In the genomic region with DNA sequence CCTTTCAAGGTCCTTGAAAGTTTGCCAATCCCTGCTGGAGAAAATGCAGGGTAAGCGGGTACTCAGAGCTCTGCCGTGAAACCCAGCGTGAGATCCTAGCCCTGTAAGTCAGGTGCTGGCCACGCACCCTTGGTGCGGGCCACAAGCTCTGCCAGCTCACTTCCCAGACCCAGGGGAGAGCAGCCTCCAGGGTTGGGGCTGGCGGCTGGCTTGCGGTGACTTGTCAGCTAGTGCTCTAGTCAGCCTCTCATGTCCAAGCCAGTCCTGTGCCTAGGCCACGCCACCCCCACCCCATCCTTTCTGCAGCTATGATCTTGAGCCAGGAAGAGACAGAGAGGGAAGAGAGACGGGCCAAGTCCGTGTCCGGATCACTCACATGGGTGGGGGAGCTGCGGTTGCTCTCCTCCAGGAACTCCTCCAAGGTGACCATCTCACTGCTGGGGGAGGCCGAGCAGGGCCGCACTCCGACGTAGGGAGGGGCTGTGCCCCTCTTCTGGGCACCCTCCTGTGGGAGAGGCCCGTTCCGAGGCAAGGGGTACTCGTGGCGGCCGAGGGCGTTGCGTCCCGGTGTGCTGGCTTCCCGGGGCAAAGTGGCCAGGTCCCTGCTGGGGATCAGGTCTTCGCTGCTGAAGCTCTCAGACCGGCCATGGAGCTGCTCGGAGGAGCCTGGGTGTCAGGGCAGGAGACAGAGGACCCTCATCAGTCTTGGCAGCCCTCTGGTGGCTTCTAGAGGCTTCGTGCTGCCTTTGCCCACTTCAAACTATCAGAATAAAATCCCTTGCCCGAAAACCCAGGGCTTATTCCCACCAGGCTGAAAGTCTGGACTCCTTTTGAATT, we compare ENCODE assay signal across 24 cellular contexts. TPM values are rescaled to one million over a fixed set of nuclear protein-coding genes. Genes with fewer than 3 reads are reported as not detected.
A peak's percentile ranks its signal among the peaks of the same experiment; 100 is the strongest.
DNase-seq lines count a peak whose midpoint lies in the region; ATAC-seq, FAIRE-seq and TF ChIP-seq lines count a peak whose summit lies in the region.
"Had no signal": no experiment of that assay in that cellular context is flagged by ENCODE, and none has a peak within 500 bp of the region (broad histone marks: within the 10 kb centered on the region; RNA-seq: fewer than 3 reads in every experiment).

No MANE protein-coding gene starts in this region.

- H3K27me3 Mint-ChIP-seq in stimulated activated naive CD8-positive, alpha-beta T cell treated with anti-CD3 and anti-CD28 coated beads, Interleukin-15, Interleukin-2, amounts not matched to agents 100 ng/mL and 50 ng/mL, for 24 hours: no peaks in the 10 kb centered on the region
- no peaks in the 10 kb centered on the region for H3K27me3 Mint-ChIP-seq in stimulated activated naive CD8-positive, alpha-beta T cell treated with anti-CD3 and anti-CD28 coated beads, Interleukin-15, amount 100 ng/mL, for 72 hours
- no peaks in the 10 kb centered on the region for H3K27me3 Mint-ChIP-seq in T-helper 17 cell
- H3K27me3 Mint-ChIP-seq: CD4-positive, CD25-positive, alpha-beta regulatory T cell; naive B cell had no signal

- CTCF ChIA-PET in HEK293T (lab: Yijun Ruan, JAX): interaction anchor here (0.9 to 1.4 kb wide), 3 partner anchors 9 to 103 kb away, joined by 3 to 7 read pairs (median 4); no protein-coding TSS in a partner anchor

- H3K9ac ChIP-seq in kidney (ENCODE audit: low read length in 2 of 2): peak overlapping the region in 1 of 2 donors; percentile 19

- H3K4me3 Mint-ChIP-seq in stimulated activated naive CD8-positive, alpha-beta T cell treated with anti-CD3 and anti-CD28 coated beads, Interleukin-15, Interleukin-2, amounts not matched to agents 100 ng/mL and 50 ng/mL, for 24 hours: no peak overlapping the region
- H3K4me3 Mint-ChIP-seq in stimulated activated naive CD8-positive, alpha-beta T cell treated with anti-CD3 and anti-CD28 coated beads, Interleukin-15, amount 100 ng/mL, for 72 hours: no peak overlapping the region
- no peak overlapping the region for H3K4me3 Mint-ChIP-seq in T-helper 17 cell
- H3K4me3 Mint-ChIP-seq: GM23338 had no signal

- H3K27ac ChIP-seq in kidney (ENCODE audit: low read depth in 2 of 2, low read length in 2 of 2): peak overlapping the region in 1 of 2 donors; percentile 67
- H3K27ac ChIP-seq: cardiac muscle cell, gastrocnemius medialis, right atrium auricular region had no signal

- peaks cover 52% of the 10 kb centered on the region for H3K36me3 Mint-ChIP-seq in stimulated activated naive CD8-positive, alpha-beta T cell treated with anti-CD3 and anti-CD28 coated beads, Interleukin-15, Interleukin-2, amounts not matched to agents 100 ng/mL and 50 ng/mL, for 24 hours (ENCODE audit: low read depth)
- H3K36me3 Mint-ChIP-seq in T-helper 17 cell (ENCODE audit: low read depth): peaks cover 2% of the 10 kb centered on the region

- TF ChIP-seq CTCF in kidney (IDR thresholded peaks at IDR 0.05; ENCODE audit: borderline replicate concordance, extremely low read depth, insufficient read depth): no peak

- FAIRE-seq in kidney (lab: Jason Lieb, UNC): no peak
- FAIRE-seq: GM12892 had no signal

- DNase-seq in stimulated activated naive CD8-positive, alpha-beta T cell treated with anti-CD3 and anti-CD28 coated beads, Interleukin-15, amount 100 ng/mL, for 72 hours: no peak
- no peak for DNase-seq in T-helper 17 cell
- DNase-seq in kidney: peak; percentile 71
- no peak for DNase-seq in HK-2 (ENCODE audit: unreplicated experiment)
- DNase-seq in HEK293T (ENCODE audit: extremely low spot score): no peak
- DNase-seq in GM19238 (ENCODE audit: insufficient read length, low spot score): no peak
- DNase-seq: activated effector memory CD4-positive, alpha-beta T cell treated with Interleukin-2 at 50 U/mL for 16 hours; CD4-positive, CD25-positive, alpha-beta regulatory T cell; gastrocnemius medialis; islet precursor cell; Kasumi-1; mesenchymal stem cell; naive B cell; NCI-H1105; NCI-H2171 treated with DMSO at 0.1 percent for 48 hours; NCI-H526; stimulated activated CD4-positive, alpha-beta T cell treated with anti-CD3 and anti-CD28 coated beads, Interleukin-4, amount 100 ng/mL, for 4 hours; SW 1271 had no signal

- peaks cover under 1% of the 10 kb centered on the region for H3K4me1 Mint-ChIP-seq in stimulated activated naive CD8-positive, alpha-beta T cell treated with anti-CD3 and anti-CD28 coated beads, Interleukin-15, Interleukin-2, amounts not matched to agents 100 ng/mL and 50 ng/mL, for 24 hours (ENCODE audit: low read depth)
- H3K4me1 Mint-ChIP-seq in stimulated activated naive CD8-positive, alpha-beta T cell treated with anti-CD3 and anti-CD28 coated beads, Interleukin-15, amount 100 ng/mL, for 72 hours: peaks cover 2% of the 10 kb centered on the region
- no peaks in the 10 kb centered on the region for H3K4me1 Mint-ChIP-seq in T-helper 17 cell
- H3K4me1 Mint-ChIP-seq: GM23338, naive B cell had no signal

- no peak for ATAC-seq in stimulated activated naive CD8-positive, alpha-beta T cell treated with anti-CD3 and anti-CD28 coated beads, Interleukin-15, amount 100 ng/mL, for 72 hours
- no peak for ATAC-seq in T-helper 17 cell
- ATAC-seq: gastrocnemius medialis, GM23338, Right ventricle myocardium inferior had no signal

- POLR2A ChIA-PET in HEK293T (lab: Yijun Ruan, JAX): no interaction called here

- H3K36me3 ChIP-seq in kidney (ENCODE audit: control insufficient read depth in 1 of 2, insufficient read depth in 2 of 2, low read length in 2 of 2): peaks cover 0 to 11% of the 10 kb centered on the region in 2 donors
- H3K36me3 ChIP-seq: cardiac muscle cell, gastrocnemius medialis, right atrium auricular region had no signal

- H3K9me3 ChIP-seq in T-helper 17 cell (ENCODE audit: control insufficient read depth, low read length, poor library complexity, severe bottlenecking): no peaks in the 10 kb centered on the region
- H3K9me3 ChIP-seq in kidney (ENCODE audit: control insufficient read depth in 1 of 2, low read length in 2 of 2): no peaks in the 10 kb centered on the region
- H3K9me3 ChIP-seq: gastrocnemius medialis, right atrium auricular region had no signal

- intact Hi-C loops in kidney (cut with DNase I): no loop called here

- peak overlapping the region; percentile 18 for H3K27ac Mint-ChIP-seq in stimulated activated naive CD8-positive, alpha-beta T cell treated with anti-CD3 and anti-CD28 coated beads, Interleukin-15, Interleukin-2, amounts not matched to agents 100 ng/mL and 50 ng/mL, for 24 hours
- peak overlapping the region in 1 of 2 donors; percentile 6 for H3K27ac Mint-ChIP-seq in stimulated activated naive CD8-positive, alpha-beta T cell treated with anti-CD3 and anti-CD28 coated beads, Interleukin-15, amount 100 ng/mL, for 72 hours
- peak overlapping the region; percentile 2 for H3K27ac Mint-ChIP-seq in T-helper 17 cell
- H3K27ac Mint-ChIP-seq: GM23338 had no signal

- no peaks in the 10 kb centered on the region for H3K9me3 Mint-ChIP-seq in stimulated activated naive CD8-positive, alpha-beta T cell treated with anti-CD3 and anti-CD28 coated beads, Interleukin-15, Interleukin-2, amounts not matched to agents 100 ng/mL and 50 ng/mL, for 24 hours
- no peaks in the 10 kb centered on the region for H3K9me3 Mint-ChIP-seq in stimulated activated naive CD8-positive, alpha-beta T cell treated with anti-CD3 and anti-CD28 coated beads, Interleukin-15, amount 100 ng/mL, for 72 hours
- H3K9me3 Mint-ChIP-seq: CD4-positive, CD25-positive, alpha-beta regulatory T cell; GM23338 had no signal

- no peak overlapping the region for H3K4me3 ChIP-seq in kidney (ENCODE audit: low read length in 2 of 2)
- H3K4me3 ChIP-seq: cardiac muscle cell, gastrocnemius medialis, GM23338, right atrium auricular region had no signal

- H3K4me1 ChIP-seq in kidney (ENCODE audit: control insufficient read depth in 1 of 2, insufficient read depth in 1 of 2, low read depth in 1 of 2, low read length in 2 of 2): peaks cover 0 to 4% of the 10 kb centered on the region in 2 donors
- H3K4me1 ChIP-seq: gastrocnemius medialis, right atrium auricular region had no signal

TF ChIP-seq in HEK293T, 16 proteins besides CTCF, POLR2A, EP300 and RAD21:
- TF ChIP-seq FOXK2 (IDR thresholded peaks at IDR 0.05) (no peak), FOXM1 (IDR thresholded peaks at IDR 0.05; ENCODE audit: borderline replicate concordance) (no peak), BHLHE40 (IDR thresholded peaks at IDR 0.05; ENCODE audit: borderline replicate concordance) (no peak), L3MBTL2 (conservative IDR thresholded peaks at IDR 0.05) (no peak), SP1 (IDR thresholded peaks at IDR 0.05) (no peak), HDGF (IDR thresholded peaks at IDR 0.05; ENCODE audit: borderline replicate concordance) (no peak), NFRKB (IDR thresholded peaks at IDR 0.05) (no peak), ARNT (IDR thresholded peaks at IDR 0.05) (no peak), ELF4 (IDR thresholded peaks at IDR 0.05) (no peak), ZNF384 (IDR thresholded peaks at IDR 0.05) (no peak), FOXA1 (IDR thresholded peaks at IDR 0.05) (no peak)
- TF ChIP-seq, protein P1, sequence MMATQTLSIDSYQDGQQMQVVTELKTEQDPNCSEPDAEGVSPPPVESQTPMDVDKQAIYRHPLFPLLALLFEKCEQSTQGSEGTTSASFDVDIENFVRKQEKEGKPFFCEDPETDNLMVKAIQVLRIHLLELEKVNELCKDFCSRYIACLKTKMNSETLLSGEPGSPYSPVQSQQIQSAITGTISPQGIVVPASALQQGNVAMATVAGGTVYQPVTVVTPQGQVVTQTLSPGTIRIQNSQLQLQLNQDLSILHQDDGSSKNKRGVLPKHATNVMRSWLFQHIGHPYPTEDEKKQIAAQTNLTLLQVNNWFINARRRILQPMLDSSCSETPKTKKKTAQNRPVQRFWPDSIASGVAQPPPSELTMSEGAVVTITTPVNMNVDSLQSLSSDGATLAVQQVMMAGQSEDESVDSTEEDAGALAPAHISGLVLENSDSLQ (IDR thresholded peaks at IDR 0.05): no peak

RNA-seq across cellular contexts. Expression of gene GPR68, which starts 33.3 kb away (rescaled TPM):
- 10 to 100 TPM in 1 of 2 donors, 1 to 10 TPM in 1; 7.6 to 12.4 TPM for total RNA-seq in T-helper 17 cell
- total RNA-seq in kidney: 1.7 TPM
- polyA plus RNA-seq in kidney (ENCODE audit: insufficient read depth, low read depth, low replicate concordance): 0.82 TPM
